Comparison of ENCODE assay signal across 8 cellular contexts in the genomic region with DNA sequence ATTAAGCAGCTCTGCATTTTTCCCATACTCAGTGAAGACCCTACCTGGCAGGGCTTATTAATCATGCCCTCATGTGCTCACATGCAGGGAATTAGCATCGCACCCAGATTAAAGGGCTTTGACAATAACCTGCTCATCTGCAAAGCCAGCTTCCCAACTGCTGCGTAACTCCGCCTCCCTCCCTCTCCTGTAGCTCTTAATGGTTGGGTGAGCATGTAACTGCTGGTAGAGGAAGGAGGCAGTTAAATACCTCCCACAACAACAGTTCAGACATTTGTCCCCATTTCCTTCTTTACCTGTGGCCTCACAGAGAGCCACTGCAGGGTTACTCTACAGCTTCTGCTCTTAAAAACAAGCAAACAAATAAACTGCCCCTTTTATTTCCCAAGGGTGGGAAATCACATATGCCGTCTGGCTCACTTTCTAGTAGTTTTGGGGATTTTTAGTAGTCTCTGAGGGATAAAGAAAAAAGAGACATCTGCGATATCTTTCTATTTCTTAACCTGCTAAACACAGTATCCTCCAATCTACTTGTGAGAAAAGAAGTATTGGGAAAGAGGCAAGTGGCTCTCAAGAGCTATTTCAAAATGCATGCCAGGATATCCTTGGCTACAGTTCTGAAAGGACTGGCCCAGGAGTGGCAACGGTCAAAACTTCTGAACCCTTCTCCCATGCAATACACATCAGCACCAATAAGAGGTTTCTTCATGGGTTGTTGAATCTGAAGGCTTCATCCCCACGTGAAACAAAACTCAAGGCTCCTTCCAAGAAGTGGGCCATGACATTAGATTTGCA.
DNase-seq lines count a peak whose midpoint lies in the region; ATAC-seq and TF ChIP-seq lines count a peak whose summit lies in the region.

No MANE protein-coding gene starts in this region.

- ATAC-seq in HG03378 (IDR thresholded peaks at IDR 0.05; ENCODE audit: unreplicated experiment) (peak; percentile 77), HG02973 (IDR thresholded peaks at IDR 0.05; ENCODE audit: unreplicated experiment) (no peak)

- H3K4me3 ChIP-seq in adipocyte (ENCODE audit: low read length) = no peak overlapping the region

- no peak for TF ChIP-seq CTCF in mesothelial cell of epicardium (IDR thresholded peaks at IDR 0.05; ENCODE audit: unreplicated experiment)

- peaks cover 57% of the 10 kb centered on the region for H3K27me3 Mint-ChIP-seq in mesothelial cell of epicardium (ENCODE audit: low read depth)

- H3K9me3 ChIP-seq in adipocyte (ENCODE audit: control insufficient read depth, low read length) = no peaks in the 10 kb centered on the region

- H3K4me1 Mint-ChIP-seq in mesothelial cell of epicardium = peaks cover 27% of the 10 kb centered on the region

- no peak overlapping the region for H3K4me3 Mint-ChIP-seq in mesothelial cell of epicardium

- H3K27me3 ChIP-seq in adipocyte (replicated peaks; ENCODE audit: control insufficient read depth, insufficient read depth, low read length) = peaks cover 42% of the 10 kb centered on the region

- no peaks in the 10 kb centered on the region for H3K36me3 ChIP-seq in adipocyte (ENCODE audit: control insufficient read depth, insufficient read depth, low read length, severe bottlenecking)

- peaks cover 24% of the 10 kb centered on the region for H3K4me1 ChIP-seq in adipocyte (ENCODE audit: control insufficient read depth, insufficient read depth, low read length)

- DNase-seq in NCI-H748 (lab: John Stamatoyannopoulos, UW; ENCODE audit: unreplicated experiment) = peak; percentile 49
- no peak for DNase-seq in NCI-H748 treated with DMSO at 0.1 percent for 48 hours (lab: John Stamatoyannopoulos, UW)
- DNase-seq in adipocyte (ENCODE audit: low read depth) = peak; percentile 15
- DNase-seq in ureter (ENCODE audit: low spot score) = peak; percentile 45
- no peak for DNase-seq in KG1 (lab: John Stamatoyannopoulos, UW)
- DNase-seq in mesothelial cell of epicardium (ENCODE audit: low spot score in 2 of 2, unreplicated experiment in 2 of 2) = no peak

- H3K27ac Mint-ChIP-seq in mesothelial cell of epicardium = no peak overlapping the region

- no peak overlapping the region for H3K9ac ChIP-seq in adipocyte (ENCODE audit: low read length)

- H3K36me3 Mint-ChIP-seq in mesothelial cell of epicardium = no peaks in the 10 kb centered on the region

- no peaks in the 10 kb centered on the region for H3K9me3 Mint-ChIP-seq in mesothelial cell of epicardium

Comparison
In these comparisons a context has a peak if more than half of its experiments do, and no peak if none do; other contexts are left out.
1. DNase-seq: peak in NCI-H748 (single experiment), adipocyte (single experiment) and ureter (single experiment); none in NCI-H748 treated with DMSO at 0.1 percent for 48 hours (single experiment), KG1 (single experiment) and mesothelial cell of epicardium (0 of 2).